Comparison of ENCODE assay signal across 18 cellular contexts in the genomic region with DNA sequence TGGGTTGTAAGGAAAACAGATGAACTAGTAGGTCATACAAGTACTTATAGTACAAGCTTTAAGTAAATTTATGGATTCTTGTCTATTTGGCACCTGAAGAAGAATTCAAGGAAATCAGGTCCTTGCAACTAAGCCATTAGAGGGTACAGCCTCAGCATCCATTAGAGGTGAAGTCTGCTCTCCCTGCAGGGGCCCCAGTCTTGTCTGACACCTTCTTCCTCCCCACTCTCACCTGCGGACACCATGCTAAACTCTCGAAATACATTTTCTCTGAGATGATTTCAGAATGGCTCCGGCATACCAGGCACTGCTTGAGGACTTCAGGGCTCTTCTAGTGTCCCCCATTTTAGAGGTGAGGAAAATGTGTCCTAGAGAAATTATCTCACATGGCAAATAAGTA.
DNase-seq lines count a peak whose midpoint lies in the region; TF ChIP-seq lines count a peak whose summit lies in the region.
"Had no signal": no experiment of that assay in that cellular context is flagged by ENCODE, and none has a peak within 500 bp of the region (broad histone marks: within the 10 kb centered on the region; RNA-seq: fewer than 3 reads in every experiment).

No MANE protein-coding gene starts in this region.

- 0 out of 2 replicates have a peak overlapping the region, but pooled peaks have one; percentile 11 for H2AFZ ChIP-seq in OCI-LY3 (ENCODE audit: low read depth, low read length)

- no peak overlapping the region for H2BK15ac ChIP-seq in mesendoderm (replicated peaks; ENCODE audit: low read depth)

- no peak overlapping the region for H4K8ac ChIP-seq in mesendoderm (ENCODE audit: low read depth, low read length)

- no peak overlapping the region for H3K4me3 ChIP-seq in OCI-LY3 (ENCODE audit: low read length)
- no peak overlapping the region for H3K4me3 ChIP-seq in mesendoderm (ENCODE audit: low read length)
- no peak overlapping the region for H3K4me3 ChIP-seq in CD8-positive, alpha-beta memory T cell (ENCODE audit: low read length)
- no peak overlapping the region for H3K4me3 ChIP-seq in dorsolateral prefrontal cortex
- H3K4me3 ChIP-seq: BLaER1 had no signal

- H3K79me2 ChIP-seq in OCI-LY3 (ENCODE audit: low read length) (no peaks in the 10 kb centered on the region), mesendoderm (ENCODE audit: control insufficient read depth, insufficient read depth, low read length) (no peaks in the 10 kb centered on the region)

- H3K27me3 ChIP-seq in OCI-LY3 (ENCODE audit: low read depth, low read length) (no peaks in the 10 kb centered on the region), mesendoderm (ENCODE audit: insufficient read depth, low read length, poor library complexity) (no peaks in the 10 kb centered on the region), dorsolateral prefrontal cortex (no peaks in the 10 kb centered on the region)
- no peaks in the 10 kb centered on the region for H3K27me3 ChIP-seq in CD8-positive, alpha-beta memory T cell (ENCODE audit: insufficient read depth, low read length, poor library complexity, severe bottlenecking)
- H3K27me3 ChIP-seq: BLaER1 had no signal

- no peak for DNase-seq in activated naive CD4-positive, alpha-beta T cell treated with Interleukin-2 at 50 U/mL for 16 hours
- peak; percentile 78 for DNase-seq in mesendoderm
- DNase-seq in CD8-positive, alpha-beta memory T cell = no peak
- no peak for DNase-seq in inferior parietal cortex (ENCODE audit: extremely low spot score)
- no peak for DNase-seq in mesothelial cell of epicardium (ENCODE audit: low spot score in 2 of 2, unreplicated experiment in 2 of 2)
- DNase-seq in dorsolateral prefrontal cortex = no peak
- DNase-seq: 8988T; Calu3; CD4-positive, alpha-beta memory T cell; DMS79 treated with DMSO at 0.1 percent for 48 hours; GF-D8; GOT3; H9 had no signal

- H4K20me1 ChIP-seq in OCI-LY3 (ENCODE audit: insufficient read depth, low read length) = no peaks in the 10 kb centered on the region
- H4K20me1 ChIP-seq: BLaER1 had no signal

- H3K4me1 Mint-ChIP-seq in activated naive CD4-positive, alpha-beta T cell treated with anti-CD3 and anti-CD28 coated beads, Interleukin-2, amount 50 U/mL, for 24 hours = peaks cover 42% of the 10 kb centered on the region
- H3K4me1 Mint-ChIP-seq in CD8-positive, alpha-beta memory T cell = peaks cover 0 to 16% (median 8%) of the 10 kb centered on the region in 3 donors
- H3K4me1 Mint-ChIP-seq in mesothelial cell of epicardium = peaks cover 5% of the 10 kb centered on the region

- H2BK120ac ChIP-seq in mesendoderm (ENCODE audit: low read depth, low read length) = no peak overlapping the region

- H3K4me1 ChIP-seq in OCI-LY3 (ENCODE audit: low read length) (peaks cover 27% of the 10 kb centered on the region), mesendoderm (ENCODE audit: control insufficient read depth, low read depth, low read length) (peaks cover 12% of the 10 kb centered on the region)
- H3K4me1 ChIP-seq in CD8-positive, alpha-beta memory T cell (ENCODE audit: insufficient read depth, low read length) = no peaks in the 10 kb centered on the region
- H3K4me1 ChIP-seq: BLaER1 had no signal

- CTCF ChIA-PET in CD8-positive, alpha-beta memory T cell (lab: Charles Lee) = no interaction called here

- H3K27me3 Mint-ChIP-seq in activated naive CD4-positive, alpha-beta T cell treated with anti-CD3 and anti-CD28 coated beads, Interleukin-2, amount 50 U/mL, for 24 hours = no peaks in the 10 kb centered on the region
- no peaks in the 10 kb centered on the region for H3K27me3 Mint-ChIP-seq in CD8-positive, alpha-beta memory T cell
- no peaks in the 10 kb centered on the region for H3K27me3 Mint-ChIP-seq in mesothelial cell of epicardium (ENCODE audit: low read depth)
- H3K27me3 Mint-ChIP-seq: CD4-positive, alpha-beta memory T cell had no signal

- H3K27ac ChIP-seq in OCI-LY3 (ENCODE audit: low read length) = no peak overlapping the region
- H3K27ac ChIP-seq in mesendoderm (ENCODE audit: low read depth, low read length) = peak overlapping the region; percentile 63
- no peak overlapping the region for H3K27ac ChIP-seq in CD8-positive, alpha-beta memory T cell (ENCODE audit: low read depth, low read length)
- no peak overlapping the region for H3K27ac ChIP-seq in dorsolateral prefrontal cortex
- H3K27ac ChIP-seq: BLaER1, HL-60 had no signal

- H3K36me3 ChIP-seq in OCI-LY3 (replicated peaks; ENCODE audit: low read depth, low read length) (no peaks in the 10 kb centered on the region), mesendoderm (ENCODE audit: control insufficient read depth, insufficient read depth, low read length) (no peaks in the 10 kb centered on the region)
- H3K36me3 ChIP-seq in CD8-positive, alpha-beta memory T cell (ENCODE audit: insufficient read depth, low read length) = no peaks in the 10 kb centered on the region

- H2AK5ac ChIP-seq in mesendoderm (ENCODE audit: low read length) = no peak overlapping the region

- no CpG with 5 or more reads among the region's 3 CpGs for WGBS in mesendoderm (ENCODE audit: extremely low coverage, insufficient coverage, low lambda C conversion rate)

- H3K9ac ChIP-seq in OCI-LY3 (ENCODE audit: low read length) (no peak overlapping the region), mesendoderm (ENCODE audit: low read length) (no peak overlapping the region)
- H3K9ac ChIP-seq: BLaER1 had no signal

- no peak overlapping the region for H3K56ac ChIP-seq in mesendoderm (ENCODE audit: low read length)

- H4K5ac ChIP-seq in mesendoderm (ENCODE audit: low read length) = no peak overlapping the region

- no peak overlapping the region for H3K23ac ChIP-seq in mesendoderm (ENCODE audit: low read length)

- intact Hi-C loops in dorsolateral prefrontal cortex (cut with DNase I) = no loop called here

- H2BK5ac ChIP-seq in mesendoderm (ENCODE audit: low read length) = no peak overlapping the region

- POLR2A ChIA-PET in CD8-positive, alpha-beta memory T cell (lab: Charles Lee) = no interaction called here

- peak overlapping the region; percentile 93 for H3K18ac ChIP-seq in mesendoderm (ENCODE audit: low read length)

- no peak for TF ChIP-seq CTCF in OCI-LY3 (IDR thresholded peaks at IDR 0.05; ENCODE audit: low read depth, low read length)
- TF ChIP-seq CTCF in mesothelial cell of epicardium (IDR thresholded peaks at IDR 0.05; ENCODE audit: unreplicated experiment) = no peak
- TF ChIP-seq CTCF in dorsolateral prefrontal cortex (IDR thresholded peaks at IDR 0.05 in 54 of 56, conservative IDR thresholded peaks at IDR 0.05 in 2 of 56; ENCODE audit: low read depth in 1 of 56, partially characterized antibody in 56 of 56) = no peak

- no peak overlapping the region for H3K4me3 Mint-ChIP-seq in activated naive CD4-positive, alpha-beta T cell treated with anti-CD3 and anti-CD28 coated beads, Interleukin-2, amount 50 U/mL, for 24 hours
- no peak overlapping the region for H3K4me3 Mint-ChIP-seq in CD8-positive, alpha-beta memory T cell
- no peak overlapping the region for H3K4me3 Mint-ChIP-seq in mesothelial cell of epicardium
- H3K4me3 Mint-ChIP-seq: CD14-positive monocyte; CD4-positive, alpha-beta memory T cell; H9 had no signal

- H3K27ac Mint-ChIP-seq in activated naive CD4-positive, alpha-beta T cell treated with anti-CD3 and anti-CD28 coated beads, Interleukin-2, amount 50 U/mL, for 24 hours = peak overlapping the region; percentile 31
- H3K27ac Mint-ChIP-seq in CD8-positive, alpha-beta memory T cell = no peak overlapping the region
- no peak overlapping the region for H3K27ac Mint-ChIP-seq in mesothelial cell of epicardium
- H3K27ac Mint-ChIP-seq: CD4-positive, alpha-beta memory T cell; H9 had no signal

- no peaks in the 10 kb centered on the region for H3K9me3 Mint-ChIP-seq in activated naive CD4-positive, alpha-beta T cell treated with anti-CD3 and anti-CD28 coated beads, Interleukin-2, amount 50 U/mL, for 24 hours
- H3K9me3 Mint-ChIP-seq in CD8-positive, alpha-beta memory T cell = no peaks in the 10 kb centered on the region
- no peaks in the 10 kb centered on the region for H3K9me3 Mint-ChIP-seq in mesothelial cell of epicardium
- H3K9me3 Mint-ChIP-seq: CD4-positive, alpha-beta memory T cell; H9 had no signal

- peak overlapping the region; percentile 55 for H3K4ac ChIP-seq in mesendoderm (ENCODE audit: low read depth, low read length)

- no peaks in the 10 kb centered on the region for H3K9me3 ChIP-seq in OCI-LY3 (ENCODE audit: insufficient read depth, low read length)
- no peaks in the 10 kb centered on the region for H3K9me3 ChIP-seq in CD8-positive, alpha-beta memory T cell (ENCODE audit: low read length)
- H3K9me3 ChIP-seq: BLaER1 had no signal

- H3K36me3 Mint-ChIP-seq in activated naive CD4-positive, alpha-beta T cell treated with anti-CD3 and anti-CD28 coated beads, Interleukin-2, amount 50 U/mL, for 24 hours = peaks cover 12% of the 10 kb centered on the region
- peaks cover 0 to 4% (median 2%) of the 10 kb centered on the region in 3 donors for H3K36me3 Mint-ChIP-seq in CD8-positive, alpha-beta memory T cell
- H3K36me3 Mint-ChIP-seq in mesothelial cell of epicardium = peaks cover 11% of the 10 kb centered on the region

- H3K79me1 ChIP-seq in mesendoderm (ENCODE audit: low read length) = peaks cover 8% of the 10 kb centered on the region

- H3K4me2 ChIP-seq in OCI-LY3 (ENCODE audit: low read length) (peak overlapping the region; percentile 10), mesendoderm (ENCODE audit: low read length) (no peak overlapping the region)
- H3K4me2 ChIP-seq: BLaER1 had no signal
